1 cellular context compared by ENCODE assay signal in the genomic region with DNA sequence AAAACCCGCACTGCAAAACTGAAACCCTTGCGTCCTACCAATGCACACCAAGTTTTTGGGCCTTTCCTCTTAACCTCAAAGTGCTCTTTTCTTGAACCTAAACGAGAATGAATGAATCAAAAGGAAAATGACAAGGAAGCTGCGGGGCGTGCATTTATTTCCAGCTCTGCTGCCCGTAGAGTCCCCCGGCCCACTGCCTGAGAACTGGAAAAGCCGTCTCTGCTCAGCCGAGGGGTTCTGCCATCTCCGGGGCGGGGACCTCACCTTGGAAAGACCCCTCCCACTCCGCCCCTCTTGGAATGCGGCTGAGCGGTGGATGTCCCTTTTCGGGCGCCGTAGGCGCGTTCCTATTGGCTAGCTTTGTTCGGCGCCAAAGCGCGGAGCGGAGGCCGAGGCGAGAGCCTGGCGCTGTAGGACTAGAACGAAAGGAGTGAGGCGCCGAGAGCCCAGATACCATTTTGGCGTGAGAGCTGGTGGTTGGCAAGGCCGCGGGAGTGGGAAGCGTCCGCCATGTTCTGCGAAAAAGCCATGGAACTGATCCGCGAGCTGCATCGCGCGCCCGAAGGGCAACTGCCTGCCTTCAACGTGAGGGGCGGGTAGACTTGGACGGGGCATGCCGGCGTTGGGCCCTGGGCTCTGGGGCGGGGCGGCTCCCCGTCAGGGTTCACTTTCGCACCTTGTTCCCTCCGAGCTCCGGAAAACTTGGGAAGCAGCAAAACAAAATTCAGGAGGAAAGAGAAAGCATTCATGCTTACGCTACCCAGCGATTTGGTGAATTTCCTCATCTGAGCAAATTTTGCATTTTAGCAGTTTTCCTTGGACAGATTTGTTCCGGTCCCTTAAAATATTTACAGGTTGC.
A peak's percentile ranks its signal among the peaks of the same experiment; 100 is the strongest.
TF ChIP-seq lines count a peak whose summit lies in the region.

GINS1 (plus strand) TSS at position 363 of the 859 bp plus-strand sequence; CDS start at position 511, 148 bp downstream.

TF ChIP-seq in GM23338, 12 proteins besides CTCF, POLR2A, EP300 and RAD21 (continued from another document):
- TF ChIP-seq REST (IDR thresholded peaks at IDR 0.05; ENCODE audit: unreplicated experiment) (no peak), ETS1 (IDR thresholded peaks at IDR 0.05) (peak; percentile 67), ZNF114 (CRISPR knock-in tag; IDR thresholded peaks at IDR 0.05) (no peak)
